In the genomic region with DNA sequence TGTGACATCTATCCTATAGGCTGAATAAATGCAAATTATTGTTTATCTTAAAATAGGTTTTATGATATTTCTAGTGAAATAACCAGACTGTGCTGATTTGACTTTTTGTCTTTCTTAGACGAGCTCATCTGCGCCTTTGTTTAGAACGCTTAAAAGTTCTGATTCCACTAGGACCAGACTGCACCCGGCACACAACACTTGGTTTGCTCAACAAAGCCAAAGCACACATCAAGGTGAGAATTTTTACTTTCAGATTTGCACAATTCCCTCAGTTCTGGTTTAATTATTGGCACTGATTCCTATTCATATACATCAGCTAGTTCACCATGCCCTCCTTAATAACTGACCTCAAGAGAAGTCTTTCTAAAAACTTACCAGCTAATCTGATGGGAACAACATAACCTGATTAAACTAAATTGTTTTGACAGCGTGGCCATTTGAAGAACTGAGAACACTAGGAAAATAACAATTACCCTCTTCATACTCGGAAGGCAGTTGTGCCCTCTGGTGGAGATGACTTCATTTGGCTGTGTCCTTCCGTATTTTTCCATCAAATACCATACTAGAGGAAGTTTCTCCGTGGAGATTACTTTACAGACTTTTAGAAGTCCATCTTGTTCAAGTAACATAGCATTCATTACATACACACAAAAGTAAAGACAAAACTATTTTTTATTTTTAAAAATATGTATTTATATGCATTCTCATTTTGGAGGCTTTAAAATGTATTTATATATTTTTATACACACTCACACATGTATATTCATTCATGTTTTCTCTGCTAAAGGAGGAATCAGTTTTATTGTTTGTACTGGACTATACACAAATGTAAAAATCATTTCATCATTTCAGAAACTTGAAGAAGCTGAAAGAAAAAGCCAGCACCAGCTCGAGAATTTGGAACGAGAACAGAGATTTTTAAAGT, we compare ENCODE assay signal across 8 cellular contexts. TPM values are rescaled to one million over a fixed set of nuclear protein-coding genes. Genes with fewer than 3 reads are reported as not detected.
DNase-seq lines count a peak whose midpoint lies in the region; ATAC-seq and TF ChIP-seq lines count a peak whose summit lies in the region.

No MANE protein-coding gene starts in this region.

- H3K4me3 ChIP-seq in dorsolateral prefrontal cortex (peak overlapping the region in 46 of 59 donors; percentile 1 to 53 (median 21)), liver (ENCODE audit: low read depth in 1 of 3, low read length in 3 of 3) (peak overlapping the region in 2 of 3 donors; percentile 39 to 49), stomach (no peak overlapping the region)

- intact Hi-C loops in dorsolateral prefrontal cortex (cut with DNase I) (loop anchor here (2.0 to 5.0 kb wide), 4 partner anchors 53 to 142 kb away; partner anchors contain the start of gene MXI1 (in 2 of the 2)), stomach (cut with DNase I; ENCODE audit: low total_unique reads) (loop anchor here (10.0 kb wide), 1 partner anchor 395 kb away; no protein-coding TSS in a partner anchor)

- TF ChIP-seq CTCF in dorsolateral prefrontal cortex (IDR thresholded peaks at IDR 0.05 in 54 of 56, conservative IDR thresholded peaks at IDR 0.05 in 2 of 56; ENCODE audit: low read depth in 1 of 56, partially characterized antibody in 56 of 56) (peak; percentile 70 to 98 (median 89)), liver (IDR thresholded peaks at IDR 0.05; ENCODE audit: low read depth, low read length, missing input control) (peak; percentile 80), stomach (IDR thresholded peaks at IDR 0.05) (peak in 5 of 7 experiments; percentile 50 to 83 (median 75))

- peak overlapping the region; percentile 60 to 86 for H3K9ac ChIP-seq in liver (ENCODE audit: low read depth in 1 of 2, low read length in 2 of 2)

- peak overlapping the region; percentile 12 to 99 (median 96) for H3K27ac ChIP-seq in dorsolateral prefrontal cortex
- H3K27ac ChIP-seq in liver (ENCODE audit: low read depth in 1 of 2, low read length in 2 of 2), result peak overlapping the region; percentile 56 to 67
- peak overlapping the region in 2 of 5 donors; percentile 16 to 21 for H3K27ac ChIP-seq in stomach

- H3K36me3 ChIP-seq in liver (ENCODE audit: control insufficient read depth in 4 of 4, insufficient read depth in 3 of 4, low read depth in 1 of 4, low read length in 3 of 4), result peaks cover 0 to 2% (median 0%) of the 10 kb centered on the region in 4 donors
- H3K36me3 ChIP-seq in stomach, result peaks cover 0 to 31% (median 15%) of the 10 kb centered on the region in 4 donors

- WGBS in liver, result 29% methylated on average over 10 of the region's 10 CpGs
- 29 to 43% (median 34%) methylated on average over 10 of the region's 10 CpGs for WGBS in stomach, 5 donors

- H3K9me3 ChIP-seq in liver (ENCODE audit: control insufficient read depth in 4 of 4, low read length in 3 of 4) (no peaks in the 10 kb centered on the region), stomach (no peaks in the 10 kb centered on the region)

- ATAC-seq in GM18858 (IDR thresholded peaks at IDR 0.05; ENCODE audit: unreplicated experiment) (peak; percentile 41), HG02588 (IDR thresholded peaks at IDR 0.05; ENCODE audit: unreplicated experiment) (no peak)

- TF ChIP-seq EP300 in stomach (IDR thresholded peaks at IDR 0.05), result no peak

- peaks cover 0 to 7% (median 3%) of the 10 kb centered on the region in 4 donors for H3K4me1 ChIP-seq in liver (ENCODE audit: control insufficient read depth in 4 of 4, insufficient read depth in 4 of 4, low read length in 3 of 4)
- peaks cover 0 to 28% (median 8%) of the 10 kb centered on the region in 4 donors for H3K4me1 ChIP-seq in stomach

- peak; percentile 95 to 99 for TF ChIP-seq RAD21 in liver (IDR thresholded peaks at IDR 0.05)

- DNase-seq in Ammon's horn (ENCODE audit: low spot score), result peak; percentile 92
- peak; percentile 41 for DNase-seq in NCI-H146 (lab: John Stamatoyannopoulos, UW)
- peak; percentile 11 for DNase-seq in UCSD-AML1 (lab: John Stamatoyannopoulos, UW; ENCODE audit: unreplicated experiment)
- DNase-seq in dorsolateral prefrontal cortex, result peak in 5 of 10 donors; percentile 50 to 79 (median 60)
- peak; percentile 60 for DNase-seq in stomach

- no peak for TF ChIP-seq POLR2A in stomach (IDR thresholded peaks at IDR 0.05)

- no peaks in the 10 kb centered on the region for H3K27me3 ChIP-seq in dorsolateral prefrontal cortex
- no peaks in the 10 kb centered on the region for H3K27me3 ChIP-seq in liver (ENCODE audit: control insufficient read depth in 4 of 4, insufficient read depth in 4 of 4, low read length in 3 of 4)
- no peaks in the 10 kb centered on the region for H3K27me3 ChIP-seq in stomach

TF ChIP-seq in liver, 16 proteins besides CTCF, POLR2A, EP300 and RAD21:
- TF ChIP-seq FOXA2 (IDR thresholded peaks at IDR 0.05) (no peak), RXRA (IDR thresholded peaks at IDR 0.05) (peak in 1 of 2 donors; percentile 28), FOXA1 (IDR thresholded peaks at IDR 0.05) (no peak), NR2F2 (IDR thresholded peaks at IDR 0.05) (no peak), YY1 (IDR thresholded peaks at IDR 0.05) (peak; percentile 85), EGR1 (IDR thresholded peaks at IDR 0.05; ENCODE audit: low read depth in 2 of 2) (no peak), HNF4G (IDR thresholded peaks at IDR 0.05) (no peak), ZBTB33 (IDR thresholded peaks at IDR 0.05) (no peak), GABPA (IDR thresholded peaks at IDR 0.05 in 1 of 2, conservative IDR thresholded peaks at IDR 0.05 in 1 of 2) (no peak), MAX (IDR thresholded peaks at IDR 0.05) (no peak), SP1 (IDR thresholded peaks at IDR 0.05) (no peak), JUND (IDR thresholded peaks at IDR 0.05) (no peak), HNF4A (conservative IDR thresholded peaks at IDR 0.05) (peak; percentile 12 to 21), REST (IDR thresholded peaks at IDR 0.05) (no peak), TAF1 (conservative IDR thresholded peaks at IDR 0.05) (no peak)
- TF ChIP-seq, protein P1, sequence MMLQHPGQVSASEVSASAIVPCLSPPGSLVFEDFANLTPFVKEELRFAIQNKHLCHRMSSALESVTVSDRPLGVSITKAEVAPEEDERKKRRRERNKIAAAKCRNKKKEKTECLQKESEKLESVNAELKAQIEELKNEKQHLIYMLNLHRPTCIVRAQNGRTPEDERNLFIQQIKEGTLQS (IDR thresholded peaks at IDR 0.05), result no peak

RNA-seq across cellular contexts. Expression of gene SMNDC1, which starts 25.4 kb away (rescaled TPM):
- total RNA-seq in dorsolateral prefrontal cortex (10 to 100 TPM; 17.1 to 34.9 (median 25.4) TPM), liver (1 to 10 TPM; 6.4 to 6.8 TPM), stomach (10 to 100 TPM in 3 of 5 donors, 1 to 10 TPM in 2; 7.8 to 31.6 (median 29.0) TPM)
- polyA plus RNA-seq in liver (1 to 10 TPM; 4.9 to 5.5 TPM), stomach (10 to 100 TPM in 1 of 3 donors, 1 to 10 TPM in 2; 7.7 to 21.7 (median 8.7) TPM)

Comparison
In these comparisons a context has a peak if more than half of its experiments do, and no peak if none do; other contexts are left out.
1. H3K4me3 ChIP-seq: peak in dorsolateral prefrontal cortex (46 of 59) and liver (2 of 3); none in stomach (0 of 4).
2. Peak in every context shown above with its lines, with median percentiles within 50 percentile points of each other: CTCF ChIP-seq.